8 cellular contexts compared by ENCODE assay signal in the genomic region with DNA sequence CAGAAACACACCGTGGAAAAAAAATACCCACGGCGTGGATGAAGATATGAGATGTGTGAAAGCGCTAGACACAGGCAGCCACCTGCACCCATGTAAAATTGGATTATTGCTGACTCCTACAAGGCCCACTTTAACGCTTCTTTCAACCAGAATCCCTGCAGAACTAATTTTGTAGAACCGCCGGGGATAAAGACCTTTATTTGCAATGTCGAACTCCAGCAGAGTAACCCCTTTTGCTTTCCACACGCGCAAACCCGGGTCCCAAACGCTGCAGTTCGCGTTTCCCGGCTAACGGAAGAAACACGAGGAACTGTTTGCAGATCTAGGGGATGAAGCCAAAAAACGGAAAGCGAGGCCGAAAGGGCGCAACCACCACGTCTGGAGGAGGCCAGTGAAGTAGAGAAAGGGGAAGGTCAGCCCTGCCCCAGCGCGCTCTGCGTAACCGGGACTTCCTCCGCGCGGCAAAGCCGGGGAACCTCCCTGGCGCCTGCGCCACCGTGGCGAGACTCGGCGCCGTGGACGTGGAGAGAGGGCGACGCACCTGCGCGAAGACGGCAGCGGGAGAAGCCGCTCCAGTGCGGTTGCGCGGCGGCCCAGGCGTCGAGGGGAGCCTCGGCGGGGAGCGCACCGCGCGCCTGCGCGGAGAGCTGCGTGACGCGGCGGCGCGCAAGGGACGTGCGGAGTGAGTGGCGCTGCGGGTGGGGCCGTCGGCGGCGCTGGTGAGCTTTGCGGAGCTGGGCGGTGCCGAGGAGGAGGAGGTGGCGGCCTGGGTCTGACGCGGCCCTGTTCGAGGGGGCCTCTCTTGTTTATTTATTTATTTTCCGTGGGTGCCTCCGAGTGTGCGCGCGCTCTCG. TPM values are rescaled to one million over a fixed set of nuclear protein-coding genes. Genes with fewer than 3 reads are reported as not detected.
A peak's percentile ranks its signal among the peaks of the same experiment; 100 is the strongest.
DNase-seq lines count a peak whose midpoint lies in the region; ATAC-seq and TF ChIP-seq lines count a peak whose summit lies in the region.

A gene (plus strand): TSS at position 729 of the 854 bp plus-strand sequence. CDS start 295 bp downstream, outside the sequence.

- H3K4me1 Mint-ChIP-seq in Calu3 (ENCODE audit: low read depth, unreplicated experiment) (peaks cover 38% of the 10 kb centered on the region), endodermal cell (peaks cover 30% of the 10 kb centered on the region), mesothelial cell of epicardium (peaks cover 34% of the 10 kb centered on the region)

- H3K27ac ChIP-seq in HUES48 (ENCODE audit: low read depth, low read length), result peak within 1 kb of the TSS; percentile 96
- peak within 1 kb of the TSS; percentile 95 for H3K27ac ChIP-seq in endodermal cell (ENCODE audit: low read depth, low read length)

- peak within 1 kb of the TSS; percentile 97 for H3K9ac ChIP-seq in HUES48 (ENCODE audit: low read depth, low read length)
- peak within 1 kb of the TSS; percentile 97 for H3K9ac ChIP-seq in NT2/D1 (ENCODE audit: insufficient read length, low read depth)
- H3K9ac ChIP-seq in endodermal cell (ENCODE audit: extremely low read depth, low read length, poor library complexity, severe bottlenecking), result peak within 1 kb of the TSS; percentile 84

- H3K9me3 ChIP-seq in HUES48 (ENCODE audit: control insufficient read depth, insufficient read depth, low read length), result no peaks in the 10 kb centered on the region
- no peaks in the 10 kb centered on the region for H3K9me3 ChIP-seq in NT2/D1 (ENCODE audit: insufficient read depth, low read length)
- no peaks in the 10 kb centered on the region for H3K9me3 ChIP-seq in endodermal cell (ENCODE audit: control insufficient read depth, low read length)

- TF ChIP-seq CTCF in Calu3 (IDR thresholded peaks at IDR 0.05; ENCODE audit: unreplicated experiment) (no peak), endodermal cell (conservative IDR thresholded peaks at IDR 0.05) (peak; percentile 38), mesothelial cell of epicardium (IDR thresholded peaks at IDR 0.05; ENCODE audit: unreplicated experiment) (no peak)

- TSS peak; percentile 85 for BruUV-seq in Calu3 (replicated peaks; lab: Mats Ljungman, UMichigan)

- CTCF ChIA-PET in Calu3 (lab: Charles Lee), result interaction anchor here (0.5 to 4.0 kb wide), 10 partner anchors 88 to 1264 kb away, joined by 3 to 33 read pairs (median 4); no protein-coding TSS in a partner anchor

- H3K36me3 ChIP-seq in HUES48 (ENCODE audit: control insufficient read depth, insufficient read depth, low read length) (peaks cover 6% of the 10 kb centered on the region; the same call in 1 of the 2 replicates), NT2/D1 (ENCODE audit: insufficient read depth, insufficient read length, low read length) (no peaks in the 10 kb centered on the region), endodermal cell (ENCODE audit: control insufficient read depth, insufficient read depth, low read length) (no peaks in the 10 kb centered on the region)

- H3K27me3 Mint-ChIP-seq in Calu3 (ENCODE audit: unreplicated experiment), result no peaks in the 10 kb centered on the region
- no peaks in the 10 kb centered on the region for H3K27me3 Mint-ChIP-seq in endodermal cell (ENCODE audit: insufficient read depth)
- H3K27me3 Mint-ChIP-seq in mesothelial cell of epicardium (ENCODE audit: low read depth), result no peaks in the 10 kb centered on the region

- H3K27me3 ChIP-seq in HUES48 (ENCODE audit: control insufficient read depth, insufficient read depth, low read length), result no peaks in the 10 kb centered on the region
- no peaks in the 10 kb centered on the region for H3K27me3 ChIP-seq in NT2/D1 (ENCODE audit: insufficient read depth, insufficient read length)
- H3K27me3 ChIP-seq in endodermal cell (ENCODE audit: control insufficient read depth, insufficient read depth, low read length, poor library complexity, severe bottlenecking), result no peaks in the 10 kb centered on the region

- H3K4me3 ChIP-seq in HUES48 (ENCODE audit: low read depth, low read length) (peak within 1 kb of the TSS; percentile 81), NT2/D1 (ENCODE audit: insufficient read length, low read depth) (peak within 1 kb of the TSS; percentile 85), endodermal cell (ENCODE audit: low read length) (peak within 1 kb of the TSS; percentile 91)

- intact Hi-C loops in Calu3 (cut with micrococcal nuclease; ENCODE audit: unreplicated experiment), result no loop called here

- WGBS in endodermal cell (ENCODE audit: insufficient coverage in 1 of 2, insufficient read length in 1 of 2), 2 experiments, result 3 to 20% methylated on average over 23 to 86 of the region's 86 CpGs

- H3K4me1 ChIP-seq in HUES48 (ENCODE audit: control insufficient read depth, insufficient read depth, low read length), result peaks cover 24% of the 10 kb centered on the region
- no peaks in the 10 kb centered on the region for H3K4me1 ChIP-seq in NT2/D1 (ENCODE audit: insufficient read depth, insufficient read length)
- peaks cover 13% of the 10 kb centered on the region for H3K4me1 ChIP-seq in endodermal cell (ENCODE audit: control insufficient read depth, insufficient read depth, low read length)

- peaks cover 52% of the 10 kb centered on the region for H3K36me3 Mint-ChIP-seq in Calu3 (ENCODE audit: insufficient read depth, unreplicated experiment)
- H3K36me3 Mint-ChIP-seq in endodermal cell (ENCODE audit: low read depth), result peaks cover 5% of the 10 kb centered on the region
- H3K36me3 Mint-ChIP-seq in mesothelial cell of epicardium, result no peaks in the 10 kb centered on the region

- peak; percentile 80 for ATAC-seq in GM21390 (IDR thresholded peaks at IDR 0.05; ENCODE audit: unreplicated experiment)

- H3K4me3 Mint-ChIP-seq in Calu3 (ENCODE audit: low read depth, unreplicated experiment) (peak within 1 kb of the TSS; percentile 93), endodermal cell (peak within 1 kb of the TSS; percentile 86), mesothelial cell of epicardium (peak within 1 kb of the TSS; percentile 92)

- H3K9me3 Mint-ChIP-seq in Calu3 (ENCODE audit: low read depth, unreplicated experiment) (no peaks in the 10 kb centered on the region), endodermal cell (peaks cover 5% of the 10 kb centered on the region), mesothelial cell of epicardium (no peaks in the 10 kb centered on the region)

- H3K27ac Mint-ChIP-seq in Calu3 (ENCODE audit: unreplicated experiment) (peak within 1 kb of the TSS; percentile 97), endodermal cell (peak within 1 kb of the TSS; percentile 98), mesothelial cell of epicardium (peak within 1 kb of the TSS; percentile 99)

- DNase-seq in Calu3 (peak; percentile 96), NT2/D1 (ENCODE audit: low read depth, low spot score) (peak; percentile 83), endodermal cell (peak; percentile 95), mesothelial cell of epicardium (ENCODE audit: low spot score in 2 of 2, unreplicated experiment in 2 of 2) (peak; percentile 93 to 95)
- peak; percentile 89 for DNase-seq in activated CD8-positive, alpha-beta memory T cell treated with anti-CD3 and anti-CD28 coated beads, Interleukin-2, amount 50 U/mL, for 1 hour (ENCODE audit: extremely low read depth)
- DNase-seq in stimulated activated CD8-positive, alpha-beta memory T cell treated with anti-CD3 and anti-CD28 coated beads, Interleukin-15, amount 100 ng/mL, for 48 hours (ENCODE audit: low read depth in 2 of 2), result peak; percentile 96

RNA-seq across cellular contexts. Expression of the gene that starts here (rescaled TPM):
- total RNA-seq in Calu3 (2022), result 218 and 235 TPM in 2 replicates
- 100 to 1,000 TPM; 175 to 201 TPM for total RNA-seq in endodermal cell
- polyA plus RNA-seq in endodermal cell (2013, experiment 1 of 2), result 107 TPM
- polyA plus RNA-seq in endodermal cell (2013, experiment 2 of 2), result 113 TPM
- total RNA-seq in mesothelial cell of epicardium, result 158 to 161 TPM (median 160 TPM) in 3 replicates

Comparison
In these comparisons a context has a peak if more than half of its experiments do, and no peak if none do; other contexts are left out.
1. Peak in every context shown above with its lines: DNase-seq, ATAC-seq, H3K4me3 ChIP-seq and H3K27ac ChIP-seq.